In the genomic region with DNA sequence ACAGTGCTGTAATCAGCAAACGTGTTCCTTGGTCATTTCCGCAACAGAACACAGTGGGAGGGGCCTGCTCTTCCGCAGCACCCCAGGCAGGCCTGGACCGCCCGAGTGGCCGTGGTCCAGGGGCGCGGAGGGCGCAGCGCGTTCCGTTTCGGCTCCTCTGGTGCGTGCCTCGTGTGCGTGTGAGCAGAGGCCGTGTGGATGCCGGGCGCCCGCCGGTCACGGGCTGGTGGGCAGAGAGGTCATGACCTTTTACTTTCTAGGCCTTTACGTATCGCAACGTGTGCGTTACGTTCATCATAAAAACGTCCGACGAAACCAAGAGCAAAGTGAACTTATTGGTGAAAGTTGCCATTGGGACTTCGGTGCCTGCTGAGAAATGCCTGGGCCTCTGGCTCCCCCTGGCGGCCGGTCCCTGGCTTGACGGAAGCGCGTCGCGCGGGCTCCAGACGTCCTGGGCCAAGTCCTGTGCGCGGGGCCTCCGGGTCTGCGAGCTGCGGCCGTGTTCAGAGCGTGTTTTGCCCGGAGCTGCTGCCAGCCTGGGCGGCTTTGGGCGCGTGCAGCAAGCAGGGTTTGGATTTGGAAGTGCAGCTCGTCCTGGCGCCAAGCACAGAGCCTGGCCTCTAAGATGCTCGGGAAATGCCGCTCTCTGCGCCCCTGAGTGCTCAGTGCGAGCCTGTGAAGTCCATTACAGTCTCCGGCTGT, we compare ENCODE assay signal across 8 cellular contexts. TPM values are rescaled to one million over a fixed set of nuclear protein-coding genes. Genes with fewer than 3 reads are reported as not detected.
A peak's percentile ranks its signal among the peaks of the same experiment; 100 is the strongest.
DNase-seq lines count a peak whose midpoint lies in the region; ATAC-seq and TF ChIP-seq lines count a peak whose summit lies in the region.

No MANE protein-coding gene starts in this region.

- WGBS in neuronal stem cell (ENCODE audit: extremely low coverage in 2 of 2, insufficient read length in 2 of 2, insufficient replicate concordance in 1 of 2), 2 donors: no CpG with 5 or more reads among the region's 58 CpGs
- WGBS in stomach, 5 donors: 10 to 19% (median 15%) methylated on average over 27 to 58 of the region's 58 CpGs

- H2AK5ac ChIP-seq in neuronal stem cell (ENCODE audit: low read depth, low read length): peak overlapping the region; percentile 38

- TF ChIP-seq EP300 in stomach (IDR thresholded peaks at IDR 0.05): peak; percentile 48

- H4K8ac ChIP-seq in neuronal stem cell (ENCODE audit: low read depth, low read length): no peak overlapping the region

- H3K27me3 ChIP-seq in neuronal stem cell (ENCODE audit: control insufficient read depth in 3 of 3, insufficient read depth in 3 of 3, low read depth in 1 of 3, low read length in 3 of 3) (peaks cover 0 to 6% (median 2%) of the 10 kb centered on the region in 3 experiments), stomach (peaks cover 0 to 31% (median 0%) of the 10 kb centered on the region in 3 donors)

- H3K36me3 ChIP-seq in neuronal stem cell (replicated peaks in 1 of 2; ENCODE audit: control insufficient read depth in 2 of 2, insufficient read depth in 2 of 2, low read length in 2 of 2): peaks cover 0 to 5% of the 10 kb centered on the region in 2 donors
- no peaks in the 10 kb centered on the region for H3K36me3 ChIP-seq in stomach

- peak; percentile 94 for DNase-seq in GM03348 (ENCODE audit: low spot score)
- DNase-seq in HUDEP-2 (lab: John Stamatoyannopoulos, UW; ENCODE audit: unreplicated experiment in 76 of 76): peak in 72 of 76 experiments; percentile 15 to 86 (median 70)
- DNase-seq in SHP77 treated with DMSO at 0.1 percent for 48 hours (lab: John Stamatoyannopoulos, UW): peak; percentile 5
- DNase-seq in activated effector memory CD4-positive, alpha-beta T cell treated with anti-CD3 and anti-CD28 coated beads, Interleukin-2, amount 50 U/mL, for 16 hours: peak; percentile 94
- DNase-seq in fibroblast of villous mesenchyme (ENCODE audit: low read depth): peak; percentile 96
- DNase-seq in neuronal stem cell (ENCODE audit: low spot score): peak; percentile 79
- DNase-seq in stomach: peak; percentile 86

- peak overlapping the region; percentile 96 for H3K18ac ChIP-seq in neuronal stem cell (ENCODE audit: low read length)

- no peak overlapping the region for H2BK120ac ChIP-seq in neuronal stem cell (ENCODE audit: low read depth, low read length)

- peak overlapping the region; percentile 77 for H2AFZ ChIP-seq in neuronal stem cell (ENCODE audit: low read length)

- H3K23ac ChIP-seq in neuronal stem cell (ENCODE audit: low read depth, low read length, poor library complexity): peak overlapping the region; percentile 90

- H4K91ac ChIP-seq in neuronal stem cell (ENCODE audit: low read depth, low read length, poor library complexity): no peak overlapping the region

- TF ChIP-seq POLR2A in stomach (IDR thresholded peaks at IDR 0.05): no peak

- peaks cover 2 to 3% of the 10 kb centered on the region in 2 donors for H3K4me1 ChIP-seq in neuronal stem cell (ENCODE audit: control insufficient read depth in 2 of 2, insufficient read depth in 1 of 2, low read depth in 1 of 2, low read length in 2 of 2)
- H3K4me1 ChIP-seq in stomach: peaks cover 14 to 24% (median 16%) of the 10 kb centered on the region in 4 donors

- peak overlapping the region; percentile 63 for H3K9ac ChIP-seq in neuronal stem cell (ENCODE audit: low read depth, low read length, poor library complexity)

- peak overlapping the region; percentile 71 for H2BK5ac ChIP-seq in neuronal stem cell (ENCODE audit: low read length)

- TF ChIP-seq CTCF in fibroblast of villous mesenchyme (IDR thresholded peaks at IDR 0.05; ENCODE audit: insufficient read depth, low read depth, low read length) (peak; percentile 91), stomach (IDR thresholded peaks at IDR 0.05) (peak in 6 of 7 experiments; percentile 68 to 98 (median 96))

- H3K4ac ChIP-seq in neuronal stem cell (ENCODE audit: low read length): no peak overlapping the region

- H2BK15ac ChIP-seq in neuronal stem cell (ENCODE audit: low read length): no peak overlapping the region

- ATAC-seq in HG02571 (IDR thresholded peaks at IDR 0.05; ENCODE audit: unreplicated experiment): no peak

- intact Hi-C loops in stomach (cut with DNase I; ENCODE audit: low total_unique reads): no loop called here

- no peak overlapping the region for H2BK12ac ChIP-seq in neuronal stem cell (ENCODE audit: low read length)

- H3K4me3 ChIP-seq in fibroblast of villous mesenchyme (ENCODE audit: low read depth, low read length): peak overlapping the region; percentile 2
- no peak overlapping the region for H3K4me3 ChIP-seq in neuronal stem cell (ENCODE audit: low read length in 2 of 2)
- peak overlapping the region; percentile 24 to 41 (median 37) for H3K4me3 ChIP-seq in stomach

- H3K27ac ChIP-seq in neuronal stem cell (replicated peaks; ENCODE audit: low read length) (no peak overlapping the region), stomach (peak overlapping the region; percentile 43 to 84 (median 74))

- peaks cover 0 to 11% of the 10 kb centered on the region in 2 donors for H3K9me3 ChIP-seq in neuronal stem cell (replicated peaks in 1 of 2; ENCODE audit: control insufficient read depth in 2 of 2, insufficient read depth in 1 of 2, low read depth in 1 of 2, low read length in 2 of 2)
- no peaks in the 10 kb centered on the region for H3K9me3 ChIP-seq in stomach

- no peak overlapping the region for H3K4me2 ChIP-seq in neuronal stem cell (ENCODE audit: insufficient read depth, low read length, poor library complexity, severe bottlenecking)

- H3K14ac ChIP-seq in neuronal stem cell (ENCODE audit: low read length): no peak overlapping the region

- peaks cover 33% of the 10 kb centered on the region for H3K79me1 ChIP-seq in neuronal stem cell (ENCODE audit: low read depth, low read length)

RNA-seq across cellular contexts. Expression of gene COL18A1, which starts 34.4 kb away (rescaled TPM):
- total RNA-seq in fibroblast of villous mesenchyme (33.7 and 45.1 TPM in 2 replicates), stomach (100 to 1,000 TPM in 1 of 5 donors, 10 to 100 TPM in 4; 19.8 to 212 (median 34.9) TPM)
- 42.5 TPM for polyA plus RNA-seq in neuronal stem cell (2013, experiment 1 of 2)
- 42.1 TPM for polyA plus RNA-seq in neuronal stem cell (2013, experiment 2 of 2)
- polyA plus RNA-seq in stomach: 10 to 100 TPM; 20.0 to 34.3 (median 20.7) TPM

Comparison
In these comparisons a context has a peak if more than half of its experiments do, and no peak if none do; other contexts are left out.
1. DNase-seq: peak in every context shown above with its lines; median percentile 96 in fibroblast of villous mesenchyme; 94 in GM03348; 94 in activated effector memory CD4-positive, alpha-beta T cell treated with anti-CD3 and anti-CD28 coated beads, Interleukin-2, amount 50 U/mL, for 16 hours; 86 in stomach; 79 in neuronal stem cell; 70 in HUDEP-2; 5 in SHP77 treated with DMSO at 0.1 percent for 48 hours.
2. H3K4me3 ChIP-seq: peak in fibroblast of villous mesenchyme (single experiment) and stomach (4 of 4); none in neuronal stem cell (0 of 2).